ENCODE assay signal across 1 cellular context in the genomic region with DNA sequence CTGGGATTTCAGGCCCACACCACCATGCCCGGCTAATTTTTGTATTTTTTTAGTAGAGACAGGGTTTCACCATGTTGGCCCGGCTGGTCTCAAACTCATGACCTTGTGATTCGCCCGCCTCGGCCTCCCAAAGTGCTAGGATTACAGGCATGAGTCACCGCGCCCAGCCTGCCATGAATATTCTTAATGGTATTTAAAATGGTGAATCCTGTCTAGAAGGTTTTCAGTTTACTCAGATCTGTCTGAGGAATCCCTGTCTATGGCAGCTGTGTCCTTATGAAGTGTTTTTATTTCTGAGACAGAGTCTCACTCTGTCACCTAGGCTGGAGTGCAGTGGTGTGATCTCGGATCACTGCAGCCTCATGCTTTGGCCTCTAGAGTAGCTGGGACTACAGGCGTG. TPM values are rescaled to one million over a fixed set of nuclear protein-coding genes. Genes with fewer than 3 reads are reported as not detected.
"Had no signal": no experiment of that assay in that cellular context is flagged by ENCODE, and none has a peak within 500 bp of the region (broad histone marks: within the 10 kb centered on the region; RNA-seq: fewer than 3 reads in every experiment).

No MANE protein-coding gene starts in this region.

RNA-seq across cellular contexts. Expression of gene KCNQ4, which starts 55.9 kb away (rescaled TPM):
- total RNA-seq: dermis microvascular lymphatic vessel endothelial cell had no signal
